34 cellular contexts compared by ENCODE assay signal in the genomic region with DNA sequence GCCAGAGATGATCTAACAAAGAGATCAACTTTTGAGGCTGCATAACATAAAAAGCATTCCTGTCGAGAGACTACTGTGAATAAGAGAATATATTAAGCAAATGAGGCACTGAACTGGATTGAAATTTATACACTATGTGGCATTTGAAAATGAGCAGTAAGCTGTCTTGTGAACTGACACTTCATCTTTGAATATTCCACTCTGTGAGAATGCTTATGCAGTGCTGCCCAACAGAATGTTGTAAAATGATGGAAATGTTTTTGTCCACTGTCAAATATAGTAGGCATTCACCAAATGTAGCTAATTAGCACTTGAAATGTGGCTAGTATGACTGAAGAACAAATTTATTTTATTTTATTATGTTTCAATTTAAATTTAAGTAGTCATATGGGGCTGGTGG.
"Had no signal": no experiment of that assay in that cellular context is flagged by ENCODE, and none has a peak within 500 bp of the region (broad histone marks: within the 10 kb centered on the region; RNA-seq: fewer than 3 reads in every experiment).

No MANE protein-coding gene starts in this region.

- H3K9ac ChIP-seq: KMS-11 had no signal

- H3K4me2 ChIP-seq: KMS-11 had no signal

- DNase-seq: Kasumi-1, KBM-7, KG1, MG63, MM.1S, MV-4-11, NCI-H1048, NCI-H1092, NCI-H1092 treated with DMSO at 0.1 percent for 48 hours, NCI-H1105, NCI-H1105 treated with DMSO at 0.1 percent for 48 hours, NCI-H1417, NCI-H1417 treated with DMSO at 0.1 percent for 48 hours, NCI-H1436, NCI-H1436 treated with DMSO at 0.1 percent for 48 hours, NCI-H146, NCI-H1694, NCI-H1694 treated with DMSO at 0.1 percent for 48 hours, NCI-H187, NCI-H187 treated with DMSO at 0.1 percent for 48 hours, NCI-H1930, NCI-H2029, NCI-H2029 treated with DMSO at 0.1 percent for 48 hours, NCI-H2081, NCI-H2081 treated with DMSO at 0.1 percent for 48 hours, NCI-H2107, NCI-H2171, NCI-H2171 treated with DMSO at 0.1 percent for 48 hours, NCI-H2227 treated with DMSO at 0.1 percent for 48 hours, NCI-H226, NCI-H345, NCI-H446, NCI-H446 treated with DMSO at 0.1 percent for 48 hours had no signal

- H3K9me3 ChIP-seq: MG63 had no signal

- H3K27ac ChIP-seq: KMS-11 had no signal

- H3K4me3 ChIP-seq: MG63 had no signal

- H3K36me3 ChIP-seq: MG63 had no signal
